Comparison of ENCODE assay signal across 10 cellular contexts in genomic region chr6:157813757-157814455, GRCh38. TPM values are rescaled to one million over a fixed set of nuclear protein-coding genes. Genes with fewer than 3 reads are reported as not detected.
DNase-seq lines count a peak whose midpoint lies in the region; ATAC-seq and TF ChIP-seq lines count a peak whose summit lies in the region.
"Had no signal": no experiment of that assay in that cellular context is flagged by ENCODE, and none has a peak within 500 bp of the region (broad histone marks: within the 10 kb centered on the region; RNA-seq: fewer than 3 reads in every experiment).

No MANE protein-coding gene starts in this region.

- no peaks in the 10 kb centered on the region for H3K27me3 ChIP-seq in psoas muscle (ENCODE audit: insufficient read depth in 3 of 3, low read length in 2 of 3)

- TF ChIP-seq CTCF in AG10803 (conservative IDR thresholded peaks at IDR 0.05; ENCODE audit: low read length) (no peak), fibroblast of mammary gland (conservative IDR thresholded peaks at IDR 0.05; ENCODE audit: control insufficient read depth, insufficient read depth, low read depth, low read length) (no peak), psoas muscle (IDR thresholded peaks at IDR 0.05) (no peak), GM13977 (IDR thresholded peaks at IDR 0.05; ENCODE audit: extremely low read depth, insufficient read depth, missing control alignments) (no peak)

- no peaks in the 10 kb centered on the region for H3K9me3 ChIP-seq in psoas muscle

- peak; percentile 19 to 72 (median 52) for ATAC-seq in psoas muscle
- no peak for ATAC-seq in GM19397 (IDR thresholded peaks at IDR 0.05; ENCODE audit: unreplicated experiment)
- ATAC-seq in HG03378 (IDR thresholded peaks at IDR 0.05; ENCODE audit: unreplicated experiment) = no peak
- ATAC-seq: effector memory CD8-positive, alpha-beta T cell had no signal

- WGBS in psoas muscle, 3 donors = 58 to 59% (median 59%) methylated on average over 5 of the region's 5 CpGs

- intact Hi-C loops in psoas muscle (cut with DNase I) = no loop called here

- H3K36me3 ChIP-seq in psoas muscle (ENCODE audit: insufficient read depth in 1 of 2, low read depth in 1 of 2) = no peaks in the 10 kb centered on the region

- peak overlapping the region; percentile 60 for H3K27ac ChIP-seq in psoas muscle

- DNase-seq in AG10803 (ENCODE audit: low read depth) = peak; percentile 92
- peak; percentile 85 for DNase-seq in RPMI7951 (ENCODE audit: low read depth)
- DNase-seq in fibroblast of mammary gland (ENCODE audit: low read depth) = peak; percentile 92
- no peak for DNase-seq in psoas muscle
- DNase-seq in GM13977 (ENCODE audit: low spot score) = no peak
- DNase-seq in SHP77 treated with DMSO at 0.1 percent for 48 hours (lab: John Stamatoyannopoulos, UW) = no peak
- DNase-seq: effector memory CD8-positive, alpha-beta T cell; NCI-H1092 had no signal

- H3K4me3 ChIP-seq in AG10803 (ENCODE audit: low read length) (no peak overlapping the region), fibroblast of mammary gland (ENCODE audit: control insufficient read depth, low read depth, low read length) (no peak overlapping the region), psoas muscle (no peak overlapping the region)

- no peaks in the 10 kb centered on the region for H3K4me1 ChIP-seq in psoas muscle

- in situ Hi-C loops in GM13977 (cut with MboI; ENCODE audit: low pct_unique_long_range_greater_than_20kb, low sequenced_read_pairs, unreplicated experiment) = no loop called here

RNA-seq across cellular contexts. Expression of gene SNX9, which starts 9.1 kb away (rescaled TPM):
- total RNA-seq in RPMI7951 (2014; rRNA removed; shearing (Covaris generic)) = 31.9 and 36.8 TPM in 2 replicates
- 10 to 100 TPM; 23.4 to 30.7 (median 29.4) TPM for total RNA-seq in psoas muscle
- polyA plus RNA-seq in psoas muscle = 10 to 100 TPM; 18.4 to 26.5 (median 18.9) TPM

Comparison
In these comparisons a context has a peak if more than half of its experiments do, and no peak if none do; other contexts are left out.
1. DNase-seq: peak in AG10803 (single experiment), RPMI7951 (single experiment) and fibroblast of mammary gland (single experiment); none in psoas muscle (0 of 2), GM13977 (single experiment) and SHP77 treated with DMSO at 0.1 percent for 48 hours (single experiment).
2. ATAC-seq: peak in psoas muscle (4 of 4); none in GM19397 (single experiment) and HG03378 (single experiment).